ENCODE assay signal across 8 cellular contexts in the genomic region with DNA sequence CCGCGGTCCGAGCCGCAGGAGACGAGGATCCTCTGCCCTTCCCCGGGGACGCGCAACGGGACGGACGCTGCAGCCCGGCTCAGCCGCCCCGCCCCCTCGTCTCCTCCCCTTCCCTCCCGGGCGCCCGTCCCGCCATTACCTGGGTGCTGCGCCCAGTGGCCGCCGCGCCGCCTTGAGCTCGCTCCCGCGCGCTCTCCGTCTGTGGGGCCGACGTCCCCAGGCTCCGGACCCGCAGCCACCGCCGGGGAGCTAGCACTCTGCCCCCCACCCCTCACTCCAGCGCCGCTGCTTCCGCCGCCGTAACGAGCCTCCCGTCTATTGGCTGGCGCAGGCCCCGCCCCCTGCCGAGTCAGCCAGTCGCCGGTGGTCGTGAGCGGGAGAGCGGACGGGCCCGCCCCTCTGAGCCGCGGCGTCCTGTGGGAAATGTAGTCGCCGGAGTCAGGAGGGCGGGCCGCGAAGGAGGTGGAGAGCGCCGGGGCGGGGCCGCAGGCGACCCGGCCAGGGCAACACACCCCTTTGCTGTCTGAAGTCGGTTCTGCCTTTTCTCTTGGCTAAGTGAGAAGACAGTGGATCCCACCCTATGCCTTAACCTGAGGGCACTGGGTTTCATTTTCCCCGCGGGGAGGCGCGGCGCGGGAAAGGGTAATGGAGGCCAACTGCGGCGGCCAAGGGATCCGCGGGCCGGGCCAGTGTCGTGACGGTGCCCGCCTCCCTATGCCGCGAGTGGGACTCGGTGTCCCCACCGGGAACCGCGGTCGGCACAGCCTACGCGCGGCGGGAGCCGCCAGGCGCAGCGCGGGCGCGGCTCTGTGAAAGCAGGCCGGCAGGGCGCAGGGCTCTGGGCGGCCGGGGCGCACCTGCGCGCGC. TPM values are rescaled to one million over a fixed set of nuclear protein-coding genes. Genes with fewer than 3 reads are reported as not detected.
DNase-seq lines count a peak whose midpoint lies in the region; ATAC-seq and TF ChIP-seq lines count a peak whose summit lies in the region.

Gene SAP130, minus strand, starts transcription at position 259 of the 867 bp plus-strand sequence. CDS start 1,767 bp downstream, outside the sequence.

- H3K4me3 ChIP-seq in prostate gland (peak within 1 kb of the TSS; percentile 98 to 100), urinary bladder (ENCODE audit: low read depth, low read length) (peak within 1 kb of the TSS; percentile 97)

- under 1% methylated on average over 72 of the region's 106 CpGs for WGBS in prostate gland
- WGBS in urinary bladder, result under 1% methylated on average over 106 of the region's 106 CpGs

- DNase-seq in NCI-H187 treated with DMSO at 0.1 percent for 48 hours (lab: John Stamatoyannopoulos, UW) (peak; percentile 45), T-helper 2 cell (peak; percentile 96 to 99 (median 99)), left ventricle myocardium superior (peak; percentile 100), prostate gland (ENCODE audit: low spot score) (peak; percentile 98)

- no peaks in the 10 kb centered on the region for H3K4me1 ChIP-seq in prostate gland (replicated peaks)
- no peaks in the 10 kb centered on the region for H3K4me1 ChIP-seq in urinary bladder (ENCODE audit: insufficient read depth)

- TF ChIP-seq POLR2A in GM18505 (IDR thresholded peaks at IDR 0.05; ENCODE audit: borderline replicate concordance, extremely low read depth, insufficient read depth, insufficient read length) (no peak), prostate gland (IDR thresholded peaks at IDR 0.05) (peak; percentile 60)

- intact Hi-C loops in left ventricle myocardium superior (cut with micrococcal nuclease), result no loop called here
- intact Hi-C loops in prostate gland (cut with DNase I), result loop anchor here (1.0 to 5.0 kb wide), 3 partner anchors 63 to 294 kb away; partner anchors contain the start of gene UGGT1

- no peaks in the 10 kb centered on the region for H3K27me3 ChIP-seq in prostate gland (replicated peaks; ENCODE audit: insufficient read depth)

- H3K36me3 ChIP-seq in prostate gland, result no peaks in the 10 kb centered on the region
- no peaks in the 10 kb centered on the region for H3K36me3 ChIP-seq in urinary bladder (ENCODE audit: insufficient read depth)

- no peaks in the 10 kb centered on the region for H3K9me3 ChIP-seq in prostate gland

- ATAC-seq in GM18505 (IDR thresholded peaks at IDR 0.05; ENCODE audit: unreplicated experiment) (peak; percentile 77), HG02970 (IDR thresholded peaks at IDR 0.05; ENCODE audit: low FRiP score, unreplicated experiment) (peak; percentile 75), left ventricle myocardium superior (peak; percentile 93)

- H3K27ac ChIP-seq in angular gyrus (ENCODE audit: low read depth, low read length) (peak within 1 kb of the TSS; percentile 93), prostate gland (peak within 1 kb of the TSS; percentile 98 to 99), urinary bladder (ENCODE audit: low read depth) (peak within 1 kb of the TSS; percentile 97)

- peak in 1 of 4 experiments; percentile 7 for TF ChIP-seq CTCF in prostate gland (IDR thresholded peaks at IDR 0.05)

RNA-seq across cellular contexts. Expression of gene SAP130, which starts in this region (rescaled TPM):
- 16.8 TPM for total RNA-seq in left ventricle myocardium superior
- 10 to 100 TPM; 21.9 to 55.4 TPM for total RNA-seq in prostate gland
- 5.5 TPM for total RNA-seq in urinary bladder
- 13.0 TPM for polyA plus RNA-seq in urinary bladder

Comparison
In these comparisons a context has a peak if more than half of its experiments do, and no peak if none do; other contexts are left out.
1. Peak in every context shown above with its lines: DNase-seq, ATAC-seq, H3K4me3 ChIP-seq and H3K27ac ChIP-seq.
2. DNase-seq: peak in every context shown above with its lines; median percentile 100 in left ventricle myocardium superior; 99 in T-helper 2 cell; 98 in prostate gland; 45 in NCI-H187 treated with DMSO at 0.1 percent for 48 hours.